8 cellular contexts compared by ENCODE assay signal in the genomic region with DNA sequence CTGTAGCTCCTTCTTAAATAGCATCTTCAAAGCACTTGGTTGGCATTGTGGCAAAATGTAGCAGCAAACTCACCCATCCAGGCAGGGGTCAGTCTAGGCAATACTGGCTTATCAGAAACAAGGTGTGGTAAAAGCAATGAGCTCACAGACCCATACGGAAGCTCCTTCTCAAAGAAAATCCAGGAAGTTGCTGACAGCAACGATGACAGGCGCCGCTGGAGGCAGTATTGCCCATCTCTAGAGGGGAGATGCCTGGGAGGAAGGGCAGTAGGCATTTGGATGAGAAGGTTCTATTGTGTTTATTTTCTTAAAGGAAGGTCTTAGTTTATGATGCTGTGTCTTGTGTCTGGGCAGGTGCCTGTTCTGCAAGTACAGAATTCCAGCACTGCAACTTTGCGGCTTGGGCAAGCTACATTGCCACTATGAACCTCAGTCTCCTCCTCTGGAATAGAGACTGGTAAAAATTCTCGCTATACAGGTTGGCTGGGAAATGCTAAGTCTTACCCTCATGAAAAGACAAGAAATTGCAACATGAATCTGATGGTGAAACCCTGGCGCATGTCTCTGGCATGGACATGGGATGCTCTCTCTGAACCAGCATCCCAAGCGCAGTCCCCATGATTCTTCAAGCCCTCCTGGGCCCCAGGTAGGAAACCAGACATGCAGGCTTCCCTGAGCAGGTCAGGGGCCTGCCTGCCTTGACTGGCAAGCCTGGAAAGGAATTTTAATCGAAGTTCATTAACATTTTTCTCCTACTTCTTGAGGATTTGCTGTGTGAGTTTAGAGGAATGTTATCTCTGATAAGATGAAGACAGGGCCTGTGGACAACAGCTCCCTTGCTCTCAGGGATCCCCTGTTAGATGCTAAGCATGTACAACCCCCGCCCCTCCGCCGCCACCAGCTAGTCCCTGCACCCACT.
DNase-seq lines count a peak whose midpoint lies in the region; ATAC-seq and TF ChIP-seq lines count a peak whose summit lies in the region.

No MANE protein-coding gene starts in this region.

- H3K36me3 ChIP-seq in transverse colon = no peaks in the 10 kb centered on the region

- peak; percentile 13 for DNase-seq in NCI-H1436 (lab: John Stamatoyannopoulos, UW)
- no peak for DNase-seq in NCI-H1436 treated with DMSO at 0.1 percent for 48 hours (lab: John Stamatoyannopoulos, UW)
- peak; percentile 32 for DNase-seq in HuH-7.5 (ENCODE audit: low spot score)
- peak; percentile 40 for DNase-seq in activated CD8-positive, alpha-beta T cell treated with anti-CD3 and anti-CD28 coated beads, Interleukin-2, amount 10 ng/mL, durations not matched to agents 7 days and 5 days
- peak; percentile 40 for DNase-seq in inferior parietal cortex (ENCODE audit: extremely low spot score)
- peak; percentile 89 for DNase-seq in transverse colon

- H3K27me3 ChIP-seq in transverse colon = no peaks in the 10 kb centered on the region

- H3K4me1 ChIP-seq in transverse colon = peaks cover 0 to 8% (median 3%) of the 10 kb centered on the region in 4 donors

- no peaks in the 10 kb centered on the region for H3K9me3 ChIP-seq in transverse colon

- H3K4me1 Mint-ChIP-seq in activated CD8-positive, alpha-beta T cell treated with anti-CD3 and anti-CD28 coated beads, Interleukin-2, amount 10 ng/mL, durations not matched to agents 7 days and 5 days (ENCODE audit: low read depth) = no peaks in the 10 kb centered on the region

- H3K27ac ChIP-seq in transverse colon = peak overlapping the region in 2 of 4 donors; percentile 10 to 47

- H3K27me3 Mint-ChIP-seq in activated CD8-positive, alpha-beta T cell treated with anti-CD3 and anti-CD28 coated beads, Interleukin-2, amount 10 ng/mL, durations not matched to agents 7 days and 5 days (ENCODE audit: low read depth) = no peaks in the 10 kb centered on the region

- CTCF ChIA-PET in activated CD8-positive, alpha-beta T cell treated with anti-CD3 and anti-CD28 coated beads, Interleukin-2, amount 10 ng/mL, durations not matched to agents 7 days and 5 days (lab: Charles Lee) = interaction anchor here (0.6 to 3.3 kb wide), 8 partner anchors 10 to 227 kb away, joined by 3 to 28 read pairs (median 3); no protein-coding TSS in a partner anchor

- POLR2A ChIA-PET in activated CD8-positive, alpha-beta T cell treated with anti-CD3 and anti-CD28 coated beads, Interleukin-2, amount 10 ng/mL, durations not matched to agents 7 days and 5 days (lab: Charles Lee) = no interaction called here

- intact Hi-C loops in transverse colon (cut with DNase I; ENCODE audit: low total_unique reads) = loop anchor here (5.0 kb wide), 1 partner anchor 213 kb away; no protein-coding TSS in a partner anchor

- WGBS in transverse colon (ENCODE audit: low coverage in 1 of 2), 2 donors = 64% methylated on average over 12 of the region's 12 CpGs; no CpG with 5 or more reads in 1 of the 2 donors

- ATAC-seq in activated CD8-positive, alpha-beta T cell treated with anti-CD3 and anti-CD28 coated beads, Interleukin-2, amount 10 ng/mL, durations not matched to agents 7 days and 5 days = no peak
- ATAC-seq in GM18519 (IDR thresholded peaks at IDR 0.05; ENCODE audit: low FRiP score, unreplicated experiment) = no peak
- no peak for ATAC-seq in GM19395 (IDR thresholded peaks at IDR 0.05; ENCODE audit: unreplicated experiment)

- no peak for TF ChIP-seq POLR2A in transverse colon (IDR thresholded peaks at IDR 0.05)

- peak; percentile 42 to 89 (median 63) for TF ChIP-seq CTCF in transverse colon (IDR thresholded peaks at IDR 0.05)

- peak; percentile 11 for TF ChIP-seq EP300 in transverse colon (IDR thresholded peaks at IDR 0.05; ENCODE audit: low read depth)

- no peak overlapping the region for H3K27ac Mint-ChIP-seq in activated CD8-positive, alpha-beta T cell treated with anti-CD3 and anti-CD28 coated beads, Interleukin-2, amount 10 ng/mL, durations not matched to agents 7 days and 5 days

- no peak overlapping the region for H3K4me3 ChIP-seq in transverse colon

- no peaks in the 10 kb centered on the region for H3K9me3 Mint-ChIP-seq in activated CD8-positive, alpha-beta T cell treated with anti-CD3 and anti-CD28 coated beads, Interleukin-2, amount 10 ng/mL, durations not matched to agents 7 days and 5 days (ENCODE audit: insufficient read depth)

- H3K4me3 Mint-ChIP-seq in activated CD8-positive, alpha-beta T cell treated with anti-CD3 and anti-CD28 coated beads, Interleukin-2, amount 10 ng/mL, durations not matched to agents 7 days and 5 days = no peak overlapping the region

- in situ Hi-C loops in transverse colon (cut with MboI; ENCODE audit: low pct_ligation_motif_present in 1 of 4, low pct_unique_long_range_greater_than_20kb in 1 of 4, low sequenced_read_pairs in 3 of 4) = loop anchor here in 1 of 4 donors (25.0 kb wide), 1 partner anchor 183 kb away; no protein-coding TSS in a partner anchor

- H3K36me3 Mint-ChIP-seq in activated CD8-positive, alpha-beta T cell treated with anti-CD3 and anti-CD28 coated beads, Interleukin-2, amount 10 ng/mL, durations not matched to agents 7 days and 5 days (ENCODE audit: low read depth) = no peaks in the 10 kb centered on the region
